8 cellular contexts compared by ENCODE assay signal in the genomic region with DNA sequence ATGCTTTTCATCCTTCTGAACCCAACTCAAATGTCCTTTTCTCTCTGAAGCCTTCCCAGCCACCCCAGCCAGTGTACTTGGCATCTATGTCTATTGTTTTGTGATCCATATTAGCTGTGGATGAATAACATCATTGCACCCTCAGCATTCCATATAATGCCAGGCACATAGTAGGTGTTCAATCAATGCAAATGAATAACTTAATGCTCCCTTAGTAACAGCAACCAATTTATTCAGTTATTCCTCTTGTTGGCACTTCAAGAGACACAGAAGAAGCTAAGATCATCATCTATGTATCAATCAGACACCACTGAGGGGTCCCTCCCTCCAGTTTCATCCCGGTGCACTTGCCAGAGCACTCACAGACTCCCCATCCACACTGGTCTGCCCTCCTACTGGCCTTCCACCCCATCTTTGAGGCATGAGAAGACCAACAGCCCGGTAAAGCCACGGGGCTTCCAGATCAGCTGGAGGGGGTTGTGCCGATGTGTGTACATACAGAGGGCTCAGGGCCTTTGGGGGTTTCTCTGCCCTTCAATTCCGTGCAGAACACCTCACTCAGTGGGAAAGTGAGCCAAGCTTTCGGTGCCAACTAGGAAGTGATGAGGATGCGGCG. TPM values are rescaled to one million over a fixed set of nuclear protein-coding genes. Genes with fewer than 3 reads are reported as not detected.
DNase-seq lines count a peak whose midpoint lies in the region; ATAC-seq, FAIRE-seq and TF ChIP-seq lines count a peak whose summit lies in the region.

No MANE protein-coding gene starts in this region.

- H3K4ac ChIP-seq in mesenchymal stem cell (ENCODE audit: low read depth in 1 of 2, low read length in 2 of 2): peak overlapping the region; percentile 57 to 77

- peak overlapping the region in 1 of 2 experiments; percentile 94 for H3K14ac ChIP-seq in mesenchymal stem cell (ENCODE audit: low read length in 2 of 2)

- H3K4me1 ChIP-seq in left ventricle myocardium inferior (peaks cover 98% of the 10 kb centered on the region), K562 (replicated peaks in 1 of 2; ENCODE audit: control insufficient read depth in 2 of 2, insufficient read depth in 2 of 2, low read length in 2 of 2) (peaks cover 54 to 59% of the 10 kb centered on the region in 2 experiments), mesenchymal stem cell (ENCODE audit: control insufficient read depth, insufficient read depth, low read depth, low read length) (peaks cover 26% of the 10 kb centered on the region), upper lobe of right lung (peaks cover 77% of the 10 kb centered on the region)

- peaks cover 24% of the 10 kb centered on the region for H3K79me2 ChIP-seq in K562 (ENCODE audit: control insufficient read depth, insufficient read depth, low read length)

- H3K27ac ChIP-seq in left ventricle myocardium inferior (replicated peaks): peak overlapping the region; percentile 97
- peak overlapping the region; percentile 66; the same call in 2 of the 3 replicates for H3K27ac ChIP-seq in K562 (ENCODE audit: extremely low read depth, low read depth, low read length)
- no peak overlapping the region for H3K27ac ChIP-seq in mesenchymal stem cell (ENCODE audit: low read length, poor library complexity, severe bottlenecking)
- peak overlapping the region; percentile 96 for H3K27ac ChIP-seq in upper lobe of right lung

- H3K18ac ChIP-seq in mesenchymal stem cell (ENCODE audit: low read depth in 1 of 2, low read length in 2 of 2): peak overlapping the region; percentile 75 to 77

- no peak for TF ChIP-seq POLR2A in K562 (conservative IDR thresholded peaks at IDR 0.05)

- H2BK5ac ChIP-seq in mesenchymal stem cell (ENCODE audit: low read depth, low read length, poor library complexity, severe bottlenecking): no peak overlapping the region

- FAIRE-seq in K562 (lab: Jason Lieb, UNC): no peak

- TF ChIP-seq EP300 in K562 (IDR thresholded peaks at IDR 0.05; ENCODE audit: low read length): no peak

- no peak overlapping the region for H2AK5ac ChIP-seq in mesenchymal stem cell (ENCODE audit: low read length, severe bottlenecking)

- POLR2A ChIA-PET in K562 (lab: Yijun Ruan, JAX): interaction anchor here (0.5 to 1.5 kb wide), 15 partner anchors 12 to 689 kb away, joined by 3 to 6 read pairs (median 4); a partner anchor contains a TSS

- ATAC-seq in left ventricle myocardium superior (no peak), K562 (no peak; the same call in 1 of the 3 replicates), upper lobe of right lung (no peak), GM21528 (IDR thresholded peaks at IDR 0.05; ENCODE audit: low FRiP score, unreplicated experiment) (no peak)

- H3K9me3 ChIP-seq in left ventricle myocardium inferior (replicated peaks) (no peaks in the 10 kb centered on the region), K562 (replicated peaks; ENCODE audit: control insufficient read depth, insufficient read depth, low read depth, low read length) (no peaks in the 10 kb centered on the region), mesenchymal stem cell (ENCODE audit: control insufficient read depth, low read length) (no peaks in the 10 kb centered on the region), upper lobe of right lung (no peaks in the 10 kb centered on the region)

- H4K20me1 ChIP-seq in K562 (replicated peaks; ENCODE audit: control insufficient read depth, insufficient read depth, low read length): no peaks in the 10 kb centered on the region

- H4K8ac ChIP-seq in mesenchymal stem cell (ENCODE audit: low read length): peak overlapping the region; percentile 75

- TF ChIP-seq CTCF in left ventricle myocardium inferior (IDR thresholded peaks at IDR 0.05; ENCODE audit: borderline replicate concordance) (no peak), K562 (IDR thresholded peaks at IDR 0.05 in 2 of 3, conservative IDR thresholded peaks at IDR 0.05 in 1 of 3; ENCODE audit: insufficient read depth in 2 of 3, low read depth in 1 of 3, low read length in 3 of 3) (no peak), upper lobe of right lung (IDR thresholded peaks at IDR 0.05) (no peak)

- H3K4me2 ChIP-seq in K562 (ENCODE audit: insufficient read depth, low read length): peak overlapping the region; percentile 92
- peak overlapping the region; percentile 69 for H3K4me2 ChIP-seq in mesenchymal stem cell (ENCODE audit: low read length, poor library complexity, severe bottlenecking)

- H2AFZ ChIP-seq in K562 (ENCODE audit: low read depth, low read length) (peak overlapping the region; percentile 100), mesenchymal stem cell (ENCODE audit: low read depth, low read length) (peak overlapping the region; percentile 36)

- H3K9ac ChIP-seq in K562 (ENCODE audit: insufficient read depth in 1 of 2, low read depth in 2 of 2, low read length in 2 of 2) (peak overlapping the region; percentile 70 to 94), mesenchymal stem cell (ENCODE audit: low read length) (peak overlapping the region; percentile 84)

- 8% methylated on average over 8 of the region's 8 CpGs for WGBS in K562 (ENCODE audit: insufficient coverage, low coverage, missing lambda C conversion rate)
- WGBS in mesenchymal stem cell: 10% methylated on average over 6 of the region's 8 CpGs

- peak overlapping the region; percentile 64 for H4K91ac ChIP-seq in mesenchymal stem cell (ENCODE audit: low read length)

- BruUV-seq in K562 (replicated peaks; lab: Mats Ljungman, UMichigan): TSS peak; percentile 38

- H3K9me1 ChIP-seq in K562 (ENCODE audit: control insufficient read depth, insufficient read depth, low read length): no peaks in the 10 kb centered on the region

- H3K4me3 ChIP-seq in left ventricle myocardium inferior (peak overlapping the region; percentile 83), K562 (peak overlapping the region; percentile 60), mesenchymal stem cell (ENCODE audit: insufficient read depth in 1 of 2, low read depth in 1 of 2, low read length in 2 of 2) (peak overlapping the region; percentile 73 to 89), upper lobe of right lung (peak overlapping the region; percentile 87)

- H3K27me3 ChIP-seq in left ventricle myocardium inferior (ENCODE audit: low read depth) (no peaks in the 10 kb centered on the region), K562 (ENCODE audit: control insufficient read depth in 2 of 2, insufficient read depth in 2 of 2, low read length in 2 of 2) (no peaks in the 10 kb centered on the region), mesenchymal stem cell (ENCODE audit: control insufficient read depth in 1 of 2, insufficient read depth in 1 of 2, low read length in 2 of 2) (no peaks in the 10 kb centered on the region), upper lobe of right lung (no peaks in the 10 kb centered on the region)

- in situ Hi-C loops in K562 (cut with MboI): loop anchor here (5.0 to 10.0 kb wide), 2 partner anchors 143 to 261 kb away; a partner anchor contains a TSS

- H2BK120ac ChIP-seq in mesenchymal stem cell (ENCODE audit: low read depth, low read length): peak overlapping the region; percentile 77

- intact Hi-C loops in left ventricle myocardium inferior (cut with micrococcal nuclease): loop anchor here (10.0 kb wide), 1 partner anchor 263 kb away; a partner anchor contains a TSS
- intact Hi-C loops in left ventricle myocardium superior (cut with micrococcal nuclease): loop anchor here (5.0 to 10.0 kb wide), 2 partner anchors 106 to 263 kb away; a partner anchor contains a TSS
- intact Hi-C loops in K562 (cut with micrococcal nuclease): loop anchor here (10.0 kb wide), 1 partner anchor 343 kb away; no protein-coding TSS in a partner anchor
- intact Hi-C loops in upper lobe of right lung (cut with DNase I): no loop called here

- DNase-seq in left ventricle myocardium inferior: no peak
- DNase-seq in left ventricle myocardium superior: no peak
- peak in 1 of 4 experiments; percentile 27 for DNase-seq in K562 (ENCODE audit: extremely low read depth in 1 of 4, low spot score in 3 of 4)
- DNase-seq in mesenchymal stem cell: no peak
- DNase-seq in upper lobe of right lung: peak; percentile 12
- DNase-seq in SIG-M5 treated with dmso at 0.1 percent for 504 hours (lab: John Stamatoyannopoulos, UW; ENCODE audit: unreplicated experiment): no peak
- DNase-seq in NCI-H2029 (lab: John Stamatoyannopoulos, UW): no peak

- H3K36me3 ChIP-seq in left ventricle myocardium inferior (peaks cover 14% of the 10 kb centered on the region), K562 (ENCODE audit: control insufficient read depth, insufficient read depth, low read length) (peaks cover 17% of the 10 kb centered on the region), mesenchymal stem cell (ENCODE audit: control insufficient read depth in 1 of 2, insufficient read depth in 2 of 2, low read depth in 1 of 2, low read length in 2 of 2) (peaks cover 2 to 10% of the 10 kb centered on the region in 2 experiments), upper lobe of right lung (peaks cover 15% of the 10 kb centered on the region)

- peaks cover 12% of the 10 kb centered on the region for H3K79me1 ChIP-seq in mesenchymal stem cell (replicated peaks; ENCODE audit: low read length, poor library complexity, severe bottlenecking)

- CTCF ChIA-PET in K562 (lab: Yijun Ruan, JAX; ENCODE audit: low intra/inter-chr PET ratio): no interaction called here

- H3K23ac ChIP-seq in mesenchymal stem cell (ENCODE audit: low read length in 2 of 2): no peak overlapping the region

- no peak for TF ChIP-seq RAD21 in K562 (CRISPR knock-in tag; conservative IDR thresholded peaks at IDR 0.05 in 1 of 2, IDR thresholded peaks at IDR 0.05 in 1 of 2)

- peak overlapping the region; percentile 84 for H2BK15ac ChIP-seq in mesenchymal stem cell (ENCODE audit: low read depth, poor library complexity, severe bottlenecking)

- peak overlapping the region; percentile 6 to 82 for H2BK12ac ChIP-seq in mesenchymal stem cell (ENCODE audit: low read length in 2 of 2)

RNA-seq across cellular contexts. Expression of a gene that starts 2.4 kb away (rescaled TPM):
- 28.5 TPM for total RNA-seq in left ventricle myocardium inferior
- total RNA-seq in left ventricle myocardium superior: 32.2 TPM
- total RNA-seq in K562 (2011; cell fraction: chromatin; rRNA removed; ENCODE audit: low replicate concordance): 128 and 137 TPM in 2 replicates
- total RNA-seq in K562 (2011; cell fraction: nucleolus; rRNA removed): 89.7 and 95.9 TPM in 2 replicates
- 111 and 145 TPM in 2 replicates for total RNA-seq in K562 (2011; cell fraction: nucleoplasm; rRNA removed)
- total RNA-seq in K562 (2014; rRNA removed): 37.8 and 45.6 TPM in 2 replicates
- 41.0 and 43.8 TPM in 2 replicates for total RNA-seq in K562 (2014; rRNA removed; fragmentation: Illumina TruSeq; extraction: Trizol)
- 29.4 and 32.3 TPM in 2 replicates for total RNA-seq in K562 (2015; rRNA removed; fragmentation: Illumina TruSeq; extraction: Trizol)
- total RNA-seq in K562 (2021): 49.1 and 51.4 TPM in 2 replicates
- polyA plus RNA-seq in K562 (2011; rRNA removed): 52.8 and 57.2 TPM in 2 replicates
- polyA plus RNA-seq in K562 (2011; cell fraction: cytosol; rRNA removed): 58.0 and 76.8 TPM in 2 replicates
- polyA plus RNA-seq in K562 (2011; cell fraction: nucleus; rRNA removed): 33.2 and 40.6 TPM in 2 replicates
- polyA plus RNA-seq in K562 (2012): 24.5 and 33.6 TPM in 2 replicates
- polyA plus RNA-seq in K562 (2014; fragmentation: Illumina TruSeq; extraction: Trizol): 49.2 and 52.6 TPM in 2 replicates
- 10 to 100 TPM; 58.9 to 84.0 TPM for polyA plus RNA-seq in K562 (2014; fragmentation: Nextera tagmentation; extraction: Ambion mirVana)
- polyA plus RNA-seq in K562 (2014; rRNA removed): 57.1 and 60.3 TPM in 2 replicates
- polyA minus RNA-seq in K562 (2011; rRNA and poly(A)+ RNA removed): 89.5 and 117 TPM in 2 replicates
- 30.9 and 35.3 TPM in 2 replicates for polyA minus RNA-seq in K562 (2011; cell fraction: cytosol; rRNA and poly(A)+ RNA removed)
- 37.0 and 60.9 TPM in 2 replicates for polyA minus RNA-seq in K562 (2011; cell fraction: nucleus; rRNA and poly(A)+ RNA removed)
- polyA plus RNA-seq in mesenchymal stem cell (2013, experiment 1 of 2): 17.9 TPM
- polyA plus RNA-seq in mesenchymal stem cell (2013, experiment 2 of 2): 18.2 TPM
- 31.1 TPM for total RNA-seq in upper lobe of right lung
